In the genomic region with DNA sequence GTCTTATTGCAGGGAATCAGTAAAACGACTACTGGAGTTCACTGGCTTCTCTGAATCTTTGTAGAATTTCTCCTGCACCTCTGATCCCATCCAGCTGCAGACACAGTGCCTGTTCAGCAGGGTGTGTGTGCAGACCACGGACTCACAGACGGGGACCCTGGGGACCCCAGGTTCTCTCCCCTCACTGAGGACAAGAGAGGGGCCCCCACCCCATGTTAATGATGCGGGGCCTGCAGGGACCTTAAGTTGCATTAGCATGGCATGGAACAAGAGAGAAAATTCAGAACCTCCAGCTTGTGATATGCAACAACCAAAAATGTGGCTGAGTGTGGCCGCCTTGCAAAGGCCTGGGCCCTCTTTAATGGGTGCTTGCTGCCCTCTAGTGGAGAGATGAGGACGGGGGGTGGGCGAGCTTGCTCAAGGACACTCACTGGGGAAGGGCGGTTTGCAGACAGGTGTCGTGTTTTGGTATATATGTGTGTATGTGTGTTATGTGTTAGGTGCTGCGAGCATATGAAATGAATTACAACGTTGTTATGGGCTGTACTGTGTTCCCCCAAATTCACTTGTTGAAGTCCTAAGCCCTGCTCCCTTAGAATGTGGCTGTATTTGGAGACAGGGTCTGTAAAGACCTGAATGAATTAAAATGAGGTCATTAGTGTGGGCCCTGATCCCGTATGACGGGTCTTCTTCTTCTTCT, we compare ENCODE assay signal across 1 cellular context.
TF ChIP-seq lines count a peak whose summit lies in the region.

No MANE protein-coding gene starts in this region.

TF ChIP-seq in HepG2, 621 proteins besides CTCF, POLR2A, EP300 and RAD21 (continued from another document):
- no peak for TF ChIP-seq SRSF4 (IDR thresholded peaks at IDR 0.05; ENCODE audit: low read depth, low read length, poor library complexity, severe bottlenecking)
- peak; percentile 27; the same call in 1 of the 2 replicates for TF ChIP-seq FOSL2 (CRISPR knock-in tag; IDR thresholded peaks at IDR 0.05)
- no peak for TF ChIP-seq ZKSCAN8 (CRISPR knock-in tag; IDR thresholded peaks at IDR 0.05; ENCODE audit: borderline replicate concordance)
- TF ChIP-seq CBX1 (IDR thresholded peaks at IDR 0.05; ENCODE audit: low read depth) = no peak
- 0 out of 2 replicates have a peak, but pooled peaks have one; percentile 21 for TF ChIP-seq FOXO1 (CRISPR knock-in tag; IDR thresholded peaks at IDR 0.05)
- TF ChIP-seq, protein P1, sequence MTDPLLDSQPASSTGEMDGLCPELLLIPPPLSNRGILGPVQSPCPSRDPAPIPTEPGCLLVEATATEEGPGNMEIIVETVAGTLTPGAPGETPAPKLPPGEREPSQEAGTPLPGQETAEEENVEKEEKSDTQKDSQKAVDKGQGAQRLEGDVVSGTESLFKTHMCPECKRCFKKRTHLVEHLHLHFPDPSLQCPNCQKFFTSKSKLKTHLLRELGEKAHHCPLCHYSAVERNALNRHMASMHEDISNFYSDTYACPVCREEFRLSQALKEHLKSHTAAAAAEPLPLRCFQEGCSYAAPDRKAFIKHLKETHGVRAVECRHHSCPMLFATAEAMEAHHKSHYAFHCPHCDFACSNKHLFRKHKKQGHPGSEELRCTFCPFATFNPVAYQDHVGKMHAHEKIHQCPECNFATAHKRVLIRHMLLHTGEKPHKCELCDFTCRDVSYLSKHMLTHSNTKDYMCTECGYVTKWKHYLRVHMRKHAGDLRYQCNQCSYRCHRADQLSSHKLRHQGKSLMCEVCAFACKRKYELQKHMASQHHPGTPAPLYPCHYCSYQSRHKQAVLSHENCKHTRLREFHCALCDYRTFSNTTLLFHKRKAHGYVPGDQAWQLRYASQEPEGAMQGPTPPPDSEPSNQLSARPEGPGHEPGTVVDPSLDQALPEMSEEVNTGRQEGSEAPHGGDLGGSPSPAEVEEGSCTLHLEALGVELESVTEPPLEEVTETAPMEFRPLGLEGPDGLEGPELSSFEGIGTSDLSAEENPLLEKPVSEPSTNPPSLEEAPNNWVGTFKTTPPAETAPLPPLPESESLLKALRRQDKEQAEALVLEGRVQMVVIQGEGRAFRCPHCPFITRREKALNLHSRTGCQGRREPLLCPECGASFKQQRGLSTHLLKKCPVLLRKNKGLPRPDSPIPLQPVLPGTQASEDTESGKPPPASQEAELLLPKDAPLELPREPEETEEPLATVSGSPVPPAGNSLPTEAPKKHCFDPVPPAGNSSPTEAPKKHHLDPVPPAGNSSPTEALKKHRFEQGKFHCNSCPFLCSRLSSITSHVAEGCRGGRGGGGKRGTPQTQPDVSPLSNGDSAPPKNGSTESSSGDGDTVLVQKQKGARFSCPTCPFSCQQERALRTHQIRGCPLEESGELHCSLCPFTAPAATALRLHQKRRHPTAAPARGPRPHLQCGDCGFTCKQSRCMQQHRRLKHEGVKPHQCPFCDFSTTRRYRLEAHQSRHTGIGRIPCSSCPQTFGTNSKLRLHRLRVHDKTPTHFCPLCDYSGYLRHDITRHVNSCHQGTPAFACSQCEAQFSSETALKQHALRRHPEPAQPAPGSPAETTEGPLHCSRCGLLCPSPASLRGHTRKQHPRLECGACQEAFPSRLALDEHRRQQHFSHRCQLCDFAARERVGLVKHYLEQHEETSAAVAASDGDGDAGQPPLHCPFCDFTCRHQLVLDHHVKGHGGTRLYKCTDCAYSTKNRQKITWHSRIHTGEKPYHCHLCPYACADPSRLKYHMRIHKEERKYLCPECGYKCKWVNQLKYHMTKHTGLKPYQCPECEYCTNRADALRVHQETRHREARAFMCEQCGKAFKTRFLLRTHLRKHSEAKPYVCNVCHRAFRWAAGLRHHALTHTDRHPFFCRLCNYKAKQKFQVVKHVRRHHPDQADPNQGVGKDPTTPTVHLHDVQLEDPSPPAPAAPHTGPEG (CRISPR knock-in tag; IDR thresholded peaks at IDR 0.05) = no peak
- TF ChIP-seq, protein P2, sequence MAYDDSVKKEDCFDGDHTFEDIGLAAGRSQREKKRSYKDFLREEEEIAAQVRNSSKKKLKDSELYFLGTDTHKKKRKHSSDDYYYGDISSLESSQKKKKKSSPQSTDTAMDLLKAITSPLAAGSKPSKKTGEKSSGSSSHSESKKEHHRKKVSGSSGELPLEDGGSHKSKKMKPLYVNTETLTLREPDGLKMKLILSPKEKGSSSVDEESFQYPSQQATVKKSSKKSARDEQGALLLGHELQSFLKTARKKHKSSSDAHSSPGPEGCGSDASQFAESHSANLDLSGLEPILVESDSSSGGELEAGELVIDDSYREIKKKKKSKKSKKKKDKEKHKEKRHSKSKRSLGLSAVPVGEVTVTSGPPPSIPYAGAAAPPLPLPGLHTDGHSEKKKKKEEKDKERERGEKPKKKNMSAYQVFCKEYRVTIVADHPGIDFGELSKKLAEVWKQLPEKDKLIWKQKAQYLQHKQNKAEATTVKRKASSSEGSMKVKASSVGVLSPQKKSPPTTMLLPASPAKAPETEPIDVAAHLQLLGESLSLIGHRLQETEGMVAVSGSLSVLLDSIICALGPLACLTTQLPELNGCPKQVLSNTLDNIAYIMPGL (CRISPR knock-in tag; IDR thresholded peaks at IDR 0.05; ENCODE audit: borderline replicate concordance in 1 of 2, low read depth in 1 of 2) = peak; percentile 35 to 55; a peak in 1 of 4 replicates
- TF ChIP-seq NFYB (CRISPR knock-in tag; IDR thresholded peaks at IDR 0.05) = no peak
